26 cellular contexts compared by ENCODE assay signal in genomic region chr4:167014944-167015343, GRCh38.
"Had no signal": no experiment of that assay in that cellular context is flagged by ENCODE, and none has a peak within 500 bp of the region (broad histone marks: within the 10 kb centered on the region; RNA-seq: fewer than 3 reads in every experiment).

No MANE protein-coding gene starts in this region.

- H3K4me1 ChIP-seq: esophagus squamous epithelium, gastrocnemius medialis, heart left ventricle, pancreas, right lobe of liver, thyroid gland, vagina had no signal

- ATAC-seq: effector memory CD8-positive, alpha-beta T cell; gastrocnemius medialis; heart left ventricle; left lobe of liver; mucosa of descending colon; natural killer cell treated with Interleukin-12 subunit alpha and Interleukin-12 subunit beta and Interleukin-15 and Interleukin-18, amount 100 ng/mL, for 72 hours; pancreas; right lobe of liver; stimulated activated naive CD8-positive, alpha-beta T cell treated with anti-CD3 and anti-CD28 coated beads, Interleukin-15, amount 100 ng/mL, for 72 hours had no signal

- H3K27me3 ChIP-seq: esophagus squamous epithelium, gastrocnemius medialis, heart left ventricle, hepatocyte, neutrophil, right lobe of liver, thyroid gland, vagina had no signal

- H3K36me3 ChIP-seq: esophagus squamous epithelium, gastrocnemius medialis, heart left ventricle, neutrophil, pancreas, right lobe of liver, thyroid gland, vagina had no signal

- H3K4me2 ChIP-seq: hepatocyte had no signal

- FAIRE-seq: endometrium, kidney, small intestine had no signal

- H3K27ac ChIP-seq: esophagus squamous epithelium, gastrocnemius medialis, heart left ventricle, hepatocyte, neutrophil, pancreas, right lobe of liver, thyroid gland, vagina had no signal

- H3K4me3 ChIP-seq: esophagus squamous epithelium, gastrocnemius medialis, heart left ventricle, hepatocyte, lung, mucosa of descending colon, pancreas, right lobe of liver, thyroid gland, vagina had no signal

- H3K9me3 ChIP-seq: esophagus squamous epithelium, gastrocnemius medialis, heart left ventricle, mucosa of descending colon, neutrophil, pancreas, right lobe of liver, thyroid gland, vagina had no signal

- H3K79me2 ChIP-seq: hepatocyte had no signal

- DNase-seq: cortex of kidney; effector memory CD8-positive, alpha-beta T cell; erythroblast; esophagus squamous epithelium; gastrocnemius medialis; heart left ventricle; kidney; mucosa of descending colon; naive B cell; pancreas; right lobe of liver; small intestine; stimulated activated CD4-positive, alpha-beta T cell treated with anti-CD3 and anti-CD28 coated beads, Interleukin-15, amount 100 ng/mL, for 24 hours; stimulated activated CD4-positive, alpha-beta T cell treated with anti-CD3 and anti-CD28 coated beads, Interleukin-2, amount 100 ng/mL, for 48 hours; stimulated activated CD8-positive, alpha-beta memory T cell treated with anti-CD3 and anti-CD28 coated beads, Interleukin-4, amount 100 ng/mL, for 48 hours; stimulated activated naive CD4-positive, alpha-beta T cell; stimulated activated naive CD8-positive, alpha-beta T cell treated with anti-CD3 and anti-CD28 coated beads, Interleukin-15, amount 100 ng/mL, for 72 hours; thyroid gland; trophoblast cell had no signal

- H2AFZ ChIP-seq: hepatocyte had no signal
